In genomic region chr20:52895662-52896061, GRCh38 we compare ENCODE assay signal across 19 cellular contexts.
DNase-seq lines count a peak whose midpoint lies in the region; ATAC-seq and TF ChIP-seq lines count a peak whose summit lies in the region.
"Had no signal": no experiment of that assay in that cellular context is flagged by ENCODE, and none has a peak within 500 bp of the region (broad histone marks: within the 10 kb centered on the region; RNA-seq: fewer than 3 reads in every experiment).

No MANE protein-coding gene starts in this region.

- peak overlapping the region; percentile 49 for H2AFZ ChIP-seq in GM23248

- TF ChIP-seq EP300 in ovary (IDR thresholded peaks at IDR 0.05): no peak

- H3K9me2 ChIP-seq in GM23248 (ENCODE audit: insufficient read depth): no peaks in the 10 kb centered on the region

- TF ChIP-seq CTCF in VCaP (conservative IDR thresholded peaks at IDR 0.05) (no peak), ovary (IDR thresholded peaks at IDR 0.05) (no peak)

- no peak for TF ChIP-seq POLR2A in ovary (IDR thresholded peaks at IDR 0.05)

- intact Hi-C loops in ovary (cut with DNase I): no loop called here

- H3K27ac ChIP-seq in GM23248 (no peak overlapping the region), VCaP (peak overlapping the region; percentile 43), urinary bladder (ENCODE audit: low read depth) (no peak overlapping the region), ovary (no peak overlapping the region)

- no peak for ATAC-seq in HG03439 (IDR thresholded peaks at IDR 0.05; ENCODE audit: unreplicated experiment)
- ATAC-seq: GM23338, K562 had no signal

- no peaks in the 10 kb centered on the region for H4K20me1 ChIP-seq in GM23248 (ENCODE audit: insufficient read depth)

- in situ Hi-C loops in GM23248 (cut with MboI): no loop called here

- H3K4me1 ChIP-seq in GM23248 (ENCODE audit: insufficient read depth): no peaks in the 10 kb centered on the region; the same call in 1 of the 2 replicates
- no peaks in the 10 kb centered on the region for H3K4me1 ChIP-seq in urinary bladder (ENCODE audit: insufficient read depth)
- no peaks in the 10 kb centered on the region for H3K4me1 ChIP-seq in ovary (ENCODE audit: insufficient read depth)

- H3K9ac ChIP-seq in GM23248: no peak overlapping the region

- no peaks in the 10 kb centered on the region for H3K36me3 ChIP-seq in GM23248 (ENCODE audit: low read depth)
- no peaks in the 10 kb centered on the region for H3K36me3 ChIP-seq in urinary bladder (ENCODE audit: insufficient read depth)
- no peaks in the 10 kb centered on the region for H3K36me3 ChIP-seq in ovary

- H3K4me3 ChIP-seq in GM23248 (no peak overlapping the region), urinary bladder (ENCODE audit: low read depth, low read length) (peak overlapping the region; percentile 10), ovary (no peak overlapping the region)
- H3K4me3 ChIP-seq: GM12878, GM23338, K562 had no signal

- H3K27me3 ChIP-seq in GM23248 (replicated peaks; ENCODE audit: insufficient read depth): no peaks in the 10 kb centered on the region
- H3K27me3 ChIP-seq in ovary: no peaks in the 10 kb centered on the region

- H3K9me3 ChIP-seq in GM23248 (ENCODE audit: low read depth) (no peaks in the 10 kb centered on the region), ovary (no peaks in the 10 kb centered on the region)

- DNase-seq in GM23248 (peak; percentile 34), left kidney (ENCODE audit: low read depth, low spot score) (peak; percentile 25), ovary (no peak), globus pallidus (ENCODE audit: low spot score) (no peak)
- DNase-seq: CD4-positive, alpha-beta memory T cell; DMS79 treated with DMSO at 0.1 percent for 48 hours; NCI-H1048; NCI-H146; NCI-H2107; NCI-H345; NCI-H526 treated with DMSO at 0.1 percent for 48 hours; SIG-M5; SW 1271 had no signal

- no peaks in the 10 kb centered on the region for H3F3A ChIP-seq in GM23248 (ENCODE audit: insufficient read depth)

- H3K4me2 ChIP-seq in GM23248 (ENCODE audit: unreplicated experiment): no peak overlapping the region
- H3K4me2 ChIP-seq: GM23338 had no signal

- WGBS in GM23248 (ENCODE audit: low coverage in 1 of 2, low lambda C conversion rate in 2 of 2, missing lambda C conversion rate in 2 of 2), 2 experiments: 36 to 41% methylated on average over 7 of the region's 7 CpGs
- 16% methylated on average over 7 of the region's 7 CpGs for WGBS in urinary bladder
- 54 to 60% (median 55%) methylated on average over 7 of the region's 7 CpGs for WGBS in ovary, 3 donors

- H3K79me2 ChIP-seq in GM23248 (ENCODE audit: insufficient read depth): no peaks in the 10 kb centered on the region

Comparison
In these comparisons a context has a peak if more than half of its experiments do, and no peak if none do; other contexts are left out.
1. DNase-seq: peak in GM23248 (single experiment) and left kidney (single experiment); none in ovary (0 of 5) and globus pallidus (single experiment).